12 cellular contexts compared by ENCODE assay signal in the genomic region with DNA sequence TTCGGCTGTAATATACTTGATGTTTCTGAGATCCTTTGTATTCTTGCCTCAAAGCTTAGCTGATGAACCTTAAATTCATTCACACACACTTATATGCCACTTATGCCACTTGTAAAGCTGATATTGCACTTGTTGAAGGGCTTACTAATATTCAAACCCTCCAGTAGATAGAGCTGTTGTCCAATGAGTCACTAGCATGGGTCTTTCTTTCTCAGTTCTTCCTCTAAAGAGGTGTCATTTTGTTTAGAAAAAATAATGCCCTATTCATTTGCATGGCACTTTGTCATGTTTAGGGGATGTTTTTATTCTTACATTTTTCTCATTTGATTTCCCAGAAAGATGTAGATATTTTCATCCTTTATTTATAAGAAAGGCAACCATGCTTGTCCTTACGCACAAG. TPM values are rescaled to one million over a fixed set of nuclear protein-coding genes. Genes with fewer than 3 reads are reported as not detected.
A peak's percentile ranks its signal among the peaks of the same experiment; 100 is the strongest.
DNase-seq lines count a peak whose midpoint lies in the region; ATAC-seq and TF ChIP-seq lines count a peak whose summit lies in the region.
"Had no signal": no experiment of that assay in that cellular context is flagged by ENCODE, and none has a peak within 500 bp of the region (broad histone marks: within the 10 kb centered on the region; RNA-seq: fewer than 3 reads in every experiment).

No MANE protein-coding gene starts in this region.

- ATAC-seq in GM21381 (IDR thresholded peaks at IDR 0.05; ENCODE audit: unreplicated experiment) = peak; percentile 60

- no peak overlapping the region for H3K4me2 ChIP-seq in OCI-LY1 (ENCODE audit: low read length)

- peak; percentile 9; the same call in 1 of the 2 replicates for TF ChIP-seq CTCF in OCI-LY1 (IDR thresholded peaks at IDR 0.05; ENCODE audit: low read length)

- no peak overlapping the region for H2AFZ ChIP-seq in OCI-LY1 (ENCODE audit: low read length)

- no peaks in the 10 kb centered on the region for H3F3A ChIP-seq in OCI-LY1 (ENCODE audit: insufficient read depth, low read length)

- no peaks in the 10 kb centered on the region for H3K4me1 ChIP-seq in OCI-LY1 (ENCODE audit: insufficient read depth, low read length, severe bottlenecking)

- H4K20me1 ChIP-seq in OCI-LY1 (ENCODE audit: insufficient read depth, low read length) = no peaks in the 10 kb centered on the region

- H3K36me3 ChIP-seq in OCI-LY1 (ENCODE audit: insufficient read depth, low read length) = peaks cover 26% of the 10 kb centered on the region; the same call in 1 of the 2 replicates

- no peaks in the 10 kb centered on the region for H3K9me3 ChIP-seq in OCI-LY1 (ENCODE audit: low read length)
- H3K9me3 ChIP-seq: MG63 had no signal

- H3K9ac ChIP-seq in OCI-LY1 (ENCODE audit: low read length) = no peak overlapping the region

- no peaks in the 10 kb centered on the region for H3K79me2 ChIP-seq in OCI-LY1 (ENCODE audit: insufficient read depth, low read length)

- no peaks in the 10 kb centered on the region for H3K27me3 ChIP-seq in OCI-LY1 (ENCODE audit: insufficient read depth, low read length)
- H3K27me3 ChIP-seq: MG63 had no signal

- peak; percentile 8 for DNase-seq in NCI-H1105 treated with DMSO at 0.1 percent for 48 hours (lab: John Stamatoyannopoulos, UW)
- no peak for DNase-seq in NCI-H1105 (lab: John Stamatoyannopoulos, UW)
- peak; percentile 3 to 4 for DNase-seq in lung microvascular endothelial cell (ENCODE audit: low read depth in 2 of 2)
- no peak for DNase-seq in mucosa of gallbladder (ENCODE audit: low spot score)
- no peak for DNase-seq in stimulated activated CD4-positive, alpha-beta T cell treated with anti-CD3 and anti-CD28 coated beads, Interleukin-1b, Interleukin-23, amount 100 ng/mL, for 48 hours
- DNase-seq in NCI-H187 (lab: John Stamatoyannopoulos, UW) = no peak
- DNase-seq: activated CD4-positive, CD25-positive, alpha-beta regulatory T cell; cortex of kidney; MG63; stimulated activated CD4-positive, alpha-beta T cell treated with anti-CD3 and anti-CD28 coated beads, Interleukin-4, amount 100 ng/mL, for 4 hours had no signal

- no peaks in the 10 kb centered on the region for H3K9me2 ChIP-seq in OCI-LY1 (ENCODE audit: low read depth, low read length)

- no peak overlapping the region for H3K27ac ChIP-seq in OCI-LY1 (ENCODE audit: low read depth, low read length, poor library complexity, severe bottlenecking)

- H3K4me3 ChIP-seq in OCI-LY1 (ENCODE audit: low read depth, low read length, poor library complexity, severe bottlenecking) = no peak overlapping the region
- H3K4me3 ChIP-seq: MG63 had no signal

RNA-seq across cellular contexts. Expression of gene MON2, which starts 56.4 kb away (rescaled TPM):
- total RNA-seq in lung microvascular endothelial cell (11.1 and 18.3 TPM in 2 replicates), mucosa of gallbladder (51.1 TPM)

Comparison
In these comparisons a context has a peak if more than half of its experiments do, and no peak if none do; other contexts are left out.
1. DNase-seq: peak in NCI-H1105 treated with DMSO at 0.1 percent for 48 hours (single experiment) and lung microvascular endothelial cell (2 of 2); none in NCI-H1105 (single experiment), mucosa of gallbladder (single experiment), stimulated activated CD4-positive, alpha-beta T cell treated with anti-CD3 and anti-CD28 coated beads, Interleukin-1b, Interleukin-23, amount 100 ng/mL, for 48 hours (single experiment) and NCI-H187 (0 of 2).